In the genomic region with DNA sequence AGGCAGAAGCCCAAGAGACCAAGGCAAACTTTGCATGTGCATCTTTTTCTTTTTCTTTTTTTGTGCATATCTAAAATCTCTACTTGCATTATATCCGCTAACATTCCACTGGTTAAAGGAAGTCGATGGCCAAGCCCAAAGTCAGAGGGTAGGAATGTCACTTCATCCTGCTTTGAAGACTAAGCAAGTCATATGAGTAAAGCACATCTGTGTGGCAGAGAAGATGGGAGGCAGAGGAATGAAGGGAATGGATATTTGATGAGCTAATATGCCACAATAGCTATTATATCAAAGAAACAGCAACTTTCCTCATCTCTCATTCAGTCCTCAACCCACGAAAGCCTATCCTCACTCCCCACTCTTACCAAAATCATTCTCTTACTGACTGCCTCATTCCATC, we compare ENCODE assay signal across 14 cellular contexts. TPM values are rescaled to one million over a fixed set of nuclear protein-coding genes. Genes with fewer than 3 reads are reported as not detected.
DNase-seq lines count a peak whose midpoint lies in the region; TF ChIP-seq lines count a peak whose summit lies in the region.
"Had no signal": no experiment of that assay in that cellular context is flagged by ENCODE, and none has a peak within 500 bp of the region (broad histone marks: within the 10 kb centered on the region; RNA-seq: fewer than 3 reads in every experiment).

No MANE protein-coding gene starts in this region.

- H3K9me3 ChIP-seq in esophagus muscularis mucosa = no peaks in the 10 kb centered on the region
- H3K9me3 ChIP-seq: BE2C had no signal

- H3K27me3 ChIP-seq in esophagus muscularis mucosa = peaks cover 0 to 7% (median 0%) of the 10 kb centered on the region in 4 donors
- H3K27me3 ChIP-seq: BE2C had no signal

- 86% methylated on average over 3 of the region's 3 CpGs for WGBS in esophagus muscularis mucosa

- DNase-seq in EL = peak; percentile 85
- DNase-seq in HS-5 (ENCODE audit: low read depth) = peak; percentile 59
- DNase-seq in astrocyte of the spinal cord (ENCODE audit: low read depth, low spot score) = peak; percentile 22
- no peak for DNase-seq in substantia nigra (lab: John Stamatoyannopoulos, UW)
- no peak for DNase-seq in AG08396 (ENCODE audit: low spot score)
- no peak for DNase-seq in esophagus muscularis mucosa (ENCODE audit: extremely low spot score)
- DNase-seq in NK-92 (lab: John Stamatoyannopoulos, UW; ENCODE audit: unreplicated experiment) = no peak
- DNase-seq: BE2C; CD4-positive, alpha-beta T cell; DMS53; Karpas-422; NCI-H1105; NCI-H1694; NCI-H524 had no signal

- no peaks in the 10 kb centered on the region for H3K4me1 ChIP-seq in esophagus muscularis mucosa
- H3K4me1 ChIP-seq: BE2C had no signal

- in situ Hi-C loops in astrocyte of the spinal cord (cut with HindIII; ENCODE audit: low sequenced_read_pairs) = no loop called here

- H3K36me3 ChIP-seq in esophagus muscularis mucosa = no peaks in the 10 kb centered on the region
- H3K36me3 ChIP-seq: BE2C had no signal

- no peak for TF ChIP-seq POLR2A in esophagus muscularis mucosa (IDR thresholded peaks at IDR 0.05; ENCODE audit: low read depth)

- no peak for TF ChIP-seq EP300 in esophagus muscularis mucosa (IDR thresholded peaks at IDR 0.05)

- intact Hi-C loops in esophagus muscularis mucosa (cut with DNase I) = no loop called here

- no peak overlapping the region for H3K4me3 ChIP-seq in astrocyte of the spinal cord (ENCODE audit: low read depth, low read length)
- no peak overlapping the region for H3K4me3 ChIP-seq in esophagus muscularis mucosa

- TF ChIP-seq CTCF in astrocyte of the spinal cord (IDR thresholded peaks at IDR 0.05; ENCODE audit: low read depth, low read length) (no peak), esophagus muscularis mucosa (IDR thresholded peaks at IDR 0.05) (no peak)

- H3K27ac ChIP-seq in substantia nigra (ENCODE audit: low read depth, low read length, poor library complexity, severe bottlenecking) (peak overlapping the region; percentile 17), esophagus muscularis mucosa (replicated peaks in 1 of 4) (no peak overlapping the region)

RNA-seq across cellular contexts. Expression of gene RNF220, which starts 59.3 kb away (rescaled TPM):
- 100 to 1,000 TPM; 112 to 157 (median 126) TPM for total RNA-seq in esophagus muscularis mucosa

Comparison
In these comparisons a context has a peak if more than half of its experiments do, and no peak if none do; other contexts are left out.
1. DNase-seq: peak in EL (single experiment), HS-5 (single experiment) and astrocyte of the spinal cord (single experiment); none in substantia nigra (0 of 49), AG08396 (single experiment), esophagus muscularis mucosa (single experiment) and NK-92 (single experiment).